In genomic region chr6:15843226-15843625, GRCh38 we compare ENCODE assay signal across 17 cellular contexts.
"Had no signal": no experiment of that assay in that cellular context is flagged by ENCODE, and none has a peak within 500 bp of the region (broad histone marks: within the 10 kb centered on the region; RNA-seq: fewer than 3 reads in every experiment).

No MANE protein-coding gene starts in this region.

- H3K9me3 Mint-ChIP-seq: immature natural killer cell, neural crest cell had no signal

- ATAC-seq: esophagus mucosa; left colon; naive thymus-derived CD4-positive, alpha-beta T cell had no signal

- H3K36me3 ChIP-seq: gastroesophageal sphincter, ovary, stomach had no signal

- DNase-seq: cortex of kidney; effector CD8-positive, alpha-beta T cell; immature natural killer cell; kidney; left colon; mammary epithelial cell; naive thymus-derived CD4-positive, alpha-beta T cell; small intestine; stimulated activated CD4-positive, alpha-beta T cell treated with anti-CD3 and anti-CD28 coated beads, Interleukin-12 subunit alpha, Interleukin-12 subunit beta, amount 100 ng/mL, for 4 hours; stimulated activated naive CD4-positive, alpha-beta T cell; stomach had no signal

- H3K27ac ChIP-seq: stomach had no signal

- H3K4me3 Mint-ChIP-seq: immature natural killer cell; naive thymus-derived CD4-positive, alpha-beta T cell; neural crest cell had no signal

- H3K36me3 Mint-ChIP-seq: immature natural killer cell had no signal

- H3K27me3 Mint-ChIP-seq: naive thymus-derived CD4-positive, alpha-beta T cell had no signal

- H3K4me1 Mint-ChIP-seq: immature natural killer cell; naive thymus-derived CD4-positive, alpha-beta T cell had no signal

- H3K27me3 ChIP-seq: gastroesophageal sphincter, ovary, stomach had no signal

- H3K9me3 ChIP-seq: gastroesophageal sphincter, ovary, stomach had no signal

- H3K4me1 ChIP-seq: gastroesophageal sphincter, stomach had no signal

- FAIRE-seq: kidney, small intestine had no signal

- H3K27ac Mint-ChIP-seq: immature natural killer cell; naive thymus-derived CD4-positive, alpha-beta T cell; progenitor cell of endocrine pancreas had no signal

- H3K4me3 ChIP-seq: dorsolateral prefrontal cortex, gastroesophageal sphincter, ovary, stomach had no signal
